ENCODE assay signal across 18 cellular contexts in genomic region chr1:154778944-154779343, GRCh38.
DNase-seq lines count a peak whose midpoint lies in the region; ATAC-seq and TF ChIP-seq lines count a peak whose summit lies in the region.
"Had no signal": no experiment of that assay in that cellular context is flagged by ENCODE, and none has a peak within 500 bp of the region (broad histone marks: within the 10 kb centered on the region; RNA-seq: fewer than 3 reads in every experiment).

No MANE protein-coding gene starts in this region.

- intact Hi-C loops in aorta (cut with DNase I), result no loop called here

- peaks cover 4% of the 10 kb centered on the region; the same call in 2 of the 3 replicates for H3K36me3 Mint-ChIP-seq in GM23338 (ENCODE audit: low read depth)

- H3K27ac ChIP-seq in GM23338 (ENCODE audit: low read depth) (no peak overlapping the region), cingulate gyrus (ENCODE audit: low read depth, low read length) (peak overlapping the region; percentile 29), aorta (ENCODE audit: low read depth in 1 of 2, low read length in 2 of 2) (no peak overlapping the region)
- H3K27ac ChIP-seq: 22Rv1, A549, C4-2B, GM23248, HL-60 had no signal

- H3K27me3 ChIP-seq in GM23338 (ENCODE audit: insufficient read depth) (no peaks in the 10 kb centered on the region), aorta (ENCODE audit: control insufficient read depth in 1 of 2, insufficient read depth in 2 of 2, low read length in 1 of 2) (no peaks in the 10 kb centered on the region)

- H4K20me1 ChIP-seq in GM23338 (replicated peaks; ENCODE audit: insufficient read depth), result no peaks in the 10 kb centered on the region

- H3K4me1 ChIP-seq in GM23338 (ENCODE audit: insufficient read depth), result no peaks in the 10 kb centered on the region; the same call in 1 of the 2 replicates
- no peaks in the 10 kb centered on the region for H3K4me1 ChIP-seq in aorta (ENCODE audit: control insufficient read depth in 1 of 2, insufficient read depth in 2 of 2, low read length in 2 of 2)
- H3K4me1 ChIP-seq: A549, Caco-2 had no signal

- H3K4me3 ChIP-seq in GM23338 (no peak overlapping the region), aorta (ENCODE audit: low read length in 2 of 2) (no peak overlapping the region)
- H3K4me3 ChIP-seq: A549, GM23248 had no signal

- H2AFZ ChIP-seq in GM23338, result no peak overlapping the region
- H2AFZ ChIP-seq: GM23248 had no signal

- peak; percentile 33 for DNase-seq in activated effector memory CD4-positive, alpha-beta T cell treated with anti-CD3 and anti-CD28 coated beads, Interleukin-2, amount 50 U/mL, for 16 hours
- DNase-seq in activated effector memory CD4-positive, alpha-beta T cell treated with Interleukin-2 at 50 U/mL for 16 hours, result no peak
- DNase-seq in GM23338 (ENCODE audit: low spot score), result no peak
- DNase-seq in aorta, result peak; percentile 6
- DNase-seq in NCI-H748 (lab: John Stamatoyannopoulos, UW; ENCODE audit: unreplicated experiment), result no peak
- DNase-seq in KBM-7, result no peak
- DNase-seq: AML-193; Caco-2; CD4-positive, alpha-beta T cell; GM23248; HCEC 1CT; HFFc6; IMR-90 had no signal

- no peaks in the 10 kb centered on the region for H3K79me2 ChIP-seq in GM23338 (replicated peaks; ENCODE audit: insufficient read depth)

- no peak for ATAC-seq in GM23338
- no peak for ATAC-seq in aorta (ENCODE audit: low FRiP score)
- ATAC-seq: A549 had no signal

- H3K4me2 ChIP-seq in GM23338, result no peak overlapping the region
- H3K4me2 ChIP-seq: A549 had no signal

- H3K4me3 Mint-ChIP-seq in GM23338, result no peak overlapping the region
- H3K4me3 Mint-ChIP-seq: CD4-positive, alpha-beta T cell; HFFc6 had no signal

- H3K27me3 Mint-ChIP-seq in GM23338 (ENCODE audit: insufficient read depth, low read depth, poor library complexity), result peaks cover 4% of the 10 kb centered on the region
- H3K27me3 Mint-ChIP-seq: CD4-positive, alpha-beta T cell had no signal

- peaks cover 4% of the 10 kb centered on the region; the same call in 2 of the 3 replicates for H3K9me3 Mint-ChIP-seq in GM23338
- H3K9me3 Mint-ChIP-seq: CD4-positive, alpha-beta T cell had no signal

- no peaks in the 10 kb centered on the region for H3F3A ChIP-seq in GM23338 (replicated peaks; ENCODE audit: low read depth)

- no peaks in the 10 kb centered on the region; the same call in 1 of the 2 replicates for H3K9me2 ChIP-seq in GM23338 (ENCODE audit: insufficient read depth)

- H3K9me3 ChIP-seq in aorta (ENCODE audit: control insufficient read depth, low read length), result peaks cover 1% of the 10 kb centered on the region
- H3K9me3 ChIP-seq: Caco-2 had no signal

- no peak for TF ChIP-seq CTCF in GM23338 (conservative IDR thresholded peaks at IDR 0.05; ENCODE audit: low read depth in 2 of 2)

- in situ Hi-C loops in KBM-7 (cut with MboI; ENCODE audit: low pct_unique_long_range_greater_than_20kb, low sequenced_read_pairs), result no loop called here

- no peaks in the 10 kb centered on the region for H3K36me3 ChIP-seq in GM23338 (ENCODE audit: insufficient read depth)
- no peaks in the 10 kb centered on the region for H3K36me3 ChIP-seq in aorta (ENCODE audit: control insufficient read depth in 1 of 2, insufficient read depth in 2 of 2, low read length in 1 of 2)

- no peak overlapping the region for H3K27ac Mint-ChIP-seq in GM23338
- H3K27ac Mint-ChIP-seq: CD4-positive, alpha-beta T cell; HFFc6 had no signal

- H3K4me1 Mint-ChIP-seq in GM23338, result peaks cover 9% of the 10 kb centered on the region; the same call in 2 of the 3 replicates

- WGBS in aorta, 2 donors, result 93 to 95% methylated on average over 3 of the region's 3 CpGs

TF ChIP-seq in GM23338, 12 proteins besides CTCF, POLR2A, EP300 and RAD21:
- TF ChIP-seq EZH2 (IDR thresholded peaks at IDR 0.05; ENCODE audit: low read depth, unreplicated experiment), result no peak
- TF ChIP-seq ZNF331 (CRISPR knock-in tag; IDR thresholded peaks at IDR 0.05; ENCODE audit: low read depth), result peak; percentile 88

Comparison
In these comparisons a context has a peak if more than half of its experiments do, and no peak if none do; other contexts are left out.
1. DNase-seq: peak in activated effector memory CD4-positive, alpha-beta T cell treated with anti-CD3 and anti-CD28 coated beads, Interleukin-2, amount 50 U/mL, for 16 hours (single experiment) and aorta (2 of 2); none in activated effector memory CD4-positive, alpha-beta T cell treated with Interleukin-2 at 50 U/mL for 16 hours (single experiment), GM23338 (single experiment), NCI-H748 (single experiment) and KBM-7 (single experiment).